In the genomic region with DNA sequence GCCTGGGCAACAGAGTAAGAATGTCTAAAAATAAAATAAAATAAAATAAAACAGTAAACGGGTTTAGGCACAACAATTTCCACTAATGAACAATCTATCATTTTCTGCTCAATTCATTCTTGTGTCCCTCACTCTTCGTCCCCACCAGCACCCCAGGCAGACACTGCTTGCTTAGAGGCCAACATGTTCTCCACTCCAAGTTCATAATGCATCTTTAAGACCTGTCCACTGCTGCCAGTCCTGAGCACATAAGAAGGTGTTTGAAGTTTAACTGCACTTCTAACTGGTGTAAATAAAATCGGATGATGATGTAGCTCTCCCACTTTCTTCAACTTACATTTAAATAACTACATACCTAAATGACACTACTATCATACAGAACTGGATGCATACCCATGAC, we compare ENCODE assay signal across 1 cellular context.
TF ChIP-seq lines count a peak whose summit lies in the region.

No MANE protein-coding gene starts in this region.

TF ChIP-seq in HepG2, 621 proteins besides CTCF, POLR2A, EP300 and RAD21:
- TF ChIP-seq HOXD1 (CRISPR knock-in tag; IDR thresholded peaks at IDR 0.05) (no peak), GATAD1 (CRISPR knock-in tag; IDR thresholded peaks at IDR 0.05) (no peak)
- TF ChIP-seq, protein P1, sequence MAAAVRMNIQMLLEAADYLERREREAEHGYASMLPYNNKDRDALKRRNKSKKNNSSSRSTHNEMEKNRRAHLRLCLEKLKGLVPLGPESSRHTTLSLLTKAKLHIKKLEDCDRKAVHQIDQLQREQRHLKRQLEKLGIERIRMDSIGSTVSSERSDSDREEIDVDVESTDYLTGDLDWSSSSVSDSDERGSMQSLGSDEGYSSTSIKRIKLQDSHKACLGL (CRISPR knock-in tag; IDR thresholded peaks at IDR 0.05), result no peak
- TF ChIP-seq, protein P2, sequence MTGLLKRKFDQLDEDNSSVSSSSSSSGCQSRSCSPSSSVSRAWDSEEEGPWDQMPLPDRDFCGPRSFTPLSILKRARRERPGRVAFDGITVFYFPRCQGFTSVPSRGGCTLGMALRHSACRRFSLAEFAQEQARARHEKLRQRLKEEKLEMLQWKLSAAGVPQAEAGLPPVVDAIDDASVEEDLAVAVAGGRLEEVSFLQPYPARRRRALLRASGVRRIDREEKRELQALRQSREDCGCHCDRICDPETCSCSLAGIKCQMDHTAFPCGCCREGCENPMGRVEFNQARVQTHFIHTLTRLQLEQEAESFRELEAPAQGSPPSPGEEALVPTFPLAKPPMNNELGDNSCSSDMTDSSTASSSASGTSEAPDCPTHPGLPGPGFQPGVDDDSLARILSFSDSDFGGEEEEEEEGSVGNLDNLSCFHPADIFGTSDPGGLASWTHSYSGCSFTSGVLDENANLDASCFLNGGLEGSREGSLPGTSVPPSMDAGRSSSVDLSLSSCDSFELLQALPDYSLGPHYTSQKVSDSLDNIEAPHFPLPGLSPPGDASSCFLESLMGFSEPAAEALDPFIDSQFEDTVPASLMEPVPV (CRISPR knock-in tag; IDR thresholded peaks at IDR 0.05), result 0 out of 2 replicates have a peak, but pooled peaks have one; percentile 8
